Comparison of ENCODE assay signal across 9 cellular contexts in genomic region chr13:61546413-61546812, GRCh38.
"Had no signal": no experiment of that assay in that cellular context is flagged by ENCODE, and none has a peak within 500 bp of the region (broad histone marks: within the 10 kb centered on the region; RNA-seq: fewer than 3 reads in every experiment).

No MANE protein-coding gene starts in this region.

- H3K4me3 Mint-ChIP-seq: HFFc6, IgD-negative memory B cell had no signal

- H3K27me3 Mint-ChIP-seq: IgD-negative memory B cell had no signal

- H3K4me1 ChIP-seq: HAP-1 had no signal

- H3K27ac Mint-ChIP-seq: HFFc6, IgD-negative memory B cell had no signal

- FAIRE-seq: HepG2 had no signal

- H3K36me3 ChIP-seq: HAP-1 had no signal

- ATAC-seq: HCT116 had no signal

- H3K36me3 Mint-ChIP-seq: IgD-negative memory B cell had no signal

- H3K4me1 Mint-ChIP-seq: IgD-negative memory B cell had no signal

- H3K9ac ChIP-seq: GM23248 had no signal

- H2AFZ ChIP-seq: GM23248 had no signal

- H3K27ac ChIP-seq: GM23248, HL-60 had no signal

- H3K9me3 ChIP-seq: HAP-1 had no signal

- H3K4me3 ChIP-seq: GM23248, HAP-1 had no signal

- DNase-seq: GM23248, GOT3, H7, HFFc6 had no signal
